Comparison of ENCODE assay signal across 1 cellular context in genomic region chr2:205527801-205528200, GRCh38.
TF ChIP-seq lines count a peak whose summit lies in the region.

No MANE protein-coding gene starts in this region.

TF ChIP-seq in H1, 55 proteins besides CTCF, POLR2A, EP300 and RAD21 (continued from another document):
- TF ChIP-seq RFX5 (IDR thresholded peaks at IDR 0.05; ENCODE audit: borderline replicate concordance, low read depth, low read length) = no peak
- no peak for TF ChIP-seq USF2 (IDR thresholded peaks at IDR 0.05; ENCODE audit: low read length)
- TF ChIP-seq HDAC6 (IDR thresholded peaks at IDR 0.05; ENCODE audit: low read depth, low read length) = no peak
- TF ChIP-seq RNF2 (IDR thresholded peaks at IDR 0.05; ENCODE audit: borderline replicate concordance, low read depth, low read length, missing control alignments, poor library complexity, severe bottlenecking) = no peak
- TF ChIP-seq KDM4A (IDR thresholded peaks at IDR 0.05; ENCODE audit: low read depth, low read length, severe bottlenecking) = no peak
- no peak for TF ChIP-seq CHD7 (IDR thresholded peaks at IDR 0.05; ENCODE audit: insufficient replicate concordance, low read length)
- TF ChIP-seq CBX8 (IDR thresholded peaks at IDR 0.05; ENCODE audit: borderline replicate concordance, low read depth, low read length) = no peak
- no peak for TF ChIP-seq ATF3 (IDR thresholded peaks at IDR 0.05; ENCODE audit: insufficient read depth, low read depth, low read length)
- no peak for TF ChIP-seq EGR1 (IDR thresholded peaks at IDR 0.05; ENCODE audit: borderline replicate concordance, low read depth, low read length)
- no peak for TF ChIP-seq YY1 (IDR thresholded peaks at IDR 0.05; ENCODE audit: low read depth, low read length)
- no peak for TF ChIP-seq RBBP5 (IDR thresholded peaks at IDR 0.05; ENCODE audit: borderline replicate concordance, low read depth, low read length)
- no peak for TF ChIP-seq CHD1 (IDR thresholded peaks at IDR 0.05; ENCODE audit: low read depth, low read length)
- TF ChIP-seq SUZ12 (IDR thresholded peaks at IDR 0.05; ENCODE audit: low read length) = no peak
- TF ChIP-seq TEAD4 (IDR thresholded peaks at IDR 0.05; ENCODE audit: low read depth, low read length) = no peak
- TF ChIP-seq ZNF274 (IDR thresholded peaks at IDR 0.05; ENCODE audit: borderline replicate concordance, extremely low read depth, low read length) = no peak
- TF ChIP-seq EZH2 (IDR thresholded peaks at IDR 0.05; ENCODE audit: low read depth, low read length, severe bottlenecking) = no peak
- no peak for TF ChIP-seq NANOG (IDR thresholded peaks at IDR 0.05; ENCODE audit: insufficient read depth, low read depth, low read length, poor library complexity, severe bottlenecking)
- TF ChIP-seq CREB1 (IDR thresholded peaks at IDR 0.05) = no peak
